ENCODE assay signal across 39 cellular contexts in the genomic region with DNA sequence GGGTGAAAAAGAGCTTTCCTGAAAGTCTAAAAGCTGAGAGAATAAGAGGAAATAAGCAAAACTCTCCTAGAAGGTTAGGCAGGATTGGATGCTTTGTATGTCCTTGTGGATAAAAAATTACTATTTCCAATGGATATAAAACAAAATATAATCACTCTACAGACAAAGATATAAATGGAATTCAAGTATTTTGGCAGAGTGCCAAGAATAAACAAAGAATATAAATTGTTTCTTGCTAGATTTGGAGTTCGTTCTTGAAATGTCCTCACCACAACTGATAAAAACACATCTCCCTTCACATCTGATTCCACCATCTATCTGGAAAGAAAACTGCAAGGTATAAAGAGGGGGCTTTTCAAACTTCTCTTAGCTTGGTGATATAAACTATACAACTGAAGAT. TPM values are rescaled to one million over a fixed set of nuclear protein-coding genes. Genes with fewer than 3 reads are reported as not detected.
"Had no signal": no experiment of that assay in that cellular context is flagged by ENCODE, and none has a peak within 500 bp of the region (broad histone marks: within the 10 kb centered on the region; RNA-seq: fewer than 3 reads in every experiment).

No MANE protein-coding gene starts in this region.

- FAIRE-seq: astrocyte had no signal

- H3K36me3 ChIP-seq: breast epithelium, Peyer's patch, SJSA1 had no signal

- DNase-seq: activated B cell treated with CpG ODN at 0.5 μM for 24 hours; activated CD4-positive, alpha-beta memory T cell treated with anti-CD3 and anti-CD28 coated beads for 36 hours; activated CD4-positive, alpha-beta T cell treated with anti-CD3 and anti-CD28 coated beads for 4 hours; activated CD4-positive, alpha-beta T cell treated with anti-CD3 and anti-CD28 coated beads, Interleukin-2, amount 50 U/mL, for 1 hour; activated CD4-positive, CD25-positive, alpha-beta regulatory T cell treated with anti-CD3 and anti-CD28 coated beads, Interleukin-2, amount 50 U/mL, for 72 hours; activated CD8-positive, alpha-beta memory T cell treated with anti-CD3 and anti-CD28 coated beads, Interleukin-2, amount 50 U/mL, for 4 hours; activated gamma-delta T cell treated with Interleukin-2 at 50 U/mL for 16 hours; activated naive CD4-positive, alpha-beta T cell treated with anti-CD3 and anti-CD28 coated beads, Interleukin-2, amount 10 ng/mL, durations not matched to agents 7 days and 5 days; activated naive CD8-positive, alpha-beta T cell treated with anti-CD3 and anti-CD28 coated beads for 36 hours; activated T-cell treated with anti-CD3 and anti-CD28 coated beads for 4 hours; activated T-cell treated with anti-CD3 and anti-CD28 coated beads, Interleukin-2, amount 50 U/mL, for 4 hours; body of pancreas; Karpas-422; KBM-7; MM.1S; MV-4-11; NCI-H1092; NCI-H1436 treated with DMSO at 0.1 percent for 48 hours; NCI-H1694 treated with DMSO at 0.1 percent for 48 hours; NCI-H2029 treated with DMSO at 0.1 percent for 48 hours; NCI-H2107; NCI-H226; NCI-H446 treated with DMSO at 0.1 percent for 48 hours; NCI-H524 treated with DMSO at 0.1 percent for 48 hours; PC-3; Peyer's patch; RPMI8226; SHP77 treated with DMSO at 0.1 percent for 48 hours; T-cell; T-helper 2 cell; T-helper 9 cell had no signal

- H3K27ac ChIP-seq: body of pancreas, breast epithelium, Peyer's patch, SJSA1, VCaP had no signal

- H3K4me1 ChIP-seq: body of pancreas, breast epithelium, Peyer's patch, SJSA1 had no signal

- H3K9me3 ChIP-seq: body of pancreas, breast epithelium, Peyer's patch, SJSA1 had no signal

- ATAC-seq: activated T-cell treated with anti-CD3 and anti-CD28 coated beads, Interleukin-2, amount 50 U/mL, for 4 hours; body of pancreas; PC-3; SK-N-SH treated with all-trans-retinoic acid at 6 μM for 48 hours; T-cell had no signal

- H3K27me3 ChIP-seq: body of pancreas, breast epithelium, Peyer's patch, SJSA1 had no signal

- H3K4me3 ChIP-seq: body of pancreas, breast epithelium, Peyer's patch, SJSA1 had no signal

RNA-seq across cellular contexts. Expression of gene SULT1C3, which starts 13.3 kb away (rescaled TPM):
- total RNA-seq: activated B cell treated with CpG ODN at 0.5 μM for 24 hours; activated CD4-positive, alpha-beta memory T cell treated with anti-CD3 and anti-CD28 coated beads for 36 hours; activated naive CD8-positive, alpha-beta T cell treated with anti-CD3 and anti-CD28 coated beads for 36 hours; activated T-cell treated with anti-CD3 and anti-CD28 coated beads, Interleukin-2, amount 50 U/mL, for 4 hours; activated T-helper 1 cell treated with anti-CD3 and anti-CD28 coated beads, Interleukin-12 subunit alpha, Interleukin-12 subunit beta, Interleukin-2, Interleukin-4 antibody, amounts not matched to agents 30 ng/mL and 10 ng/mL and 1 ng/mL, durations not matched to agents 14 hours and 24 hours and 36 hours; astrocyte; body of pancreas; cardiac septum; PC-3; SJSA1; T-cell had no signal
- polyA plus RNA-seq: adipose tissue had no signal

RNA-seq across cellular contexts. Expression of gene SULT1C2, which starts 35.6 kb away (rescaled TPM):
- total RNA-seq: activated B cell treated with CpG ODN at 0.5 μM for 24 hours; activated CD4-positive, alpha-beta memory T cell treated with anti-CD3 and anti-CD28 coated beads for 36 hours; activated naive CD8-positive, alpha-beta T cell treated with anti-CD3 and anti-CD28 coated beads for 36 hours; activated T-cell treated with anti-CD3 and anti-CD28 coated beads, Interleukin-2, amount 50 U/mL, for 4 hours; activated T-helper 1 cell treated with anti-CD3 and anti-CD28 coated beads, Interleukin-12 subunit alpha, Interleukin-12 subunit beta, Interleukin-2, Interleukin-4 antibody, amounts not matched to agents 30 ng/mL and 10 ng/mL and 1 ng/mL, durations not matched to agents 14 hours and 24 hours and 36 hours; PC-3; SJSA1 had no signal
